18 cellular contexts compared by ENCODE assay signal in genomic region chr17:66915792-66916191, GRCh38. TPM values are rescaled to one million over a fixed set of nuclear protein-coding genes. Genes with fewer than 3 reads are reported as not detected.
A peak's percentile ranks its signal among the peaks of the same experiment; 100 is the strongest.
DNase-seq lines count a peak whose midpoint lies in the region; ATAC-seq, FAIRE-seq and TF ChIP-seq lines count a peak whose summit lies in the region.
"Had no signal": no experiment of that assay in that cellular context is flagged by ENCODE, and none has a peak within 500 bp of the region (broad histone marks: within the 10 kb centered on the region; RNA-seq: fewer than 3 reads in every experiment).

No MANE protein-coding gene starts in this region.

- no peak overlapping the region for H3K9ac ChIP-seq in HepG2 (ENCODE audit: insufficient read depth, low read depth, low read length)
- no peak overlapping the region for H3K9ac ChIP-seq in trophoblast cell (ENCODE audit: low read length)
- H3K9ac ChIP-seq: GM23248 had no signal

- H3K36me3 ChIP-seq in HepG2 (replicated peaks in 1 of 2; ENCODE audit: control insufficient read depth in 1 of 2, insufficient read depth in 2 of 2, low read length in 2 of 2) (no peaks in the 10 kb centered on the region), right lobe of liver (no peaks in the 10 kb centered on the region), trophoblast cell (ENCODE audit: control insufficient read depth in 1 of 2, insufficient read depth in 2 of 2, low read length in 2 of 2) (no peaks in the 10 kb centered on the region)
- H3K36me3 ChIP-seq: BE2C had no signal

- no peak overlapping the region for H3K27ac ChIP-seq in HepG2 (ENCODE audit: extremely low read length, insufficient read depth, low read length)
- no peak overlapping the region for H3K27ac ChIP-seq in right lobe of liver
- H3K27ac ChIP-seq in VCaP: peak overlapping the region; percentile 15; the same call in 1 of the 2 replicates
- H3K27ac ChIP-seq in trophoblast cell (ENCODE audit: low read depth, low read length): no peak overlapping the region
- H3K27ac ChIP-seq: GM23248 had no signal

- ATAC-seq in HepG2: no peak
- ATAC-seq in right lobe of liver: no peak
- ATAC-seq in SK-N-SH treated with all-trans-retinoic acid at 6 μM for 48 hours: no peak
- ATAC-seq in GM21423 (IDR thresholded peaks at IDR 0.05; ENCODE audit: unreplicated experiment): no peak
- ATAC-seq in HG02970 (IDR thresholded peaks at IDR 0.05; ENCODE audit: low FRiP score, unreplicated experiment): no peak

- intact Hi-C loops in HepG2 (cut with micrococcal nuclease; ENCODE audit: unreplicated experiment) (loop anchor here (1.0 kb wide), 1 partner anchor 60 kb away; no protein-coding TSS in a partner anchor), right lobe of liver (cut with DNase I) (no loop called here)

- POLR2A ChIA-PET in HepG2 (lab: Yijun Ruan, JAX): no interaction called here

- H2AFZ ChIP-seq in HepG2 (ENCODE audit: low read length): no peak overlapping the region
- H2AFZ ChIP-seq in trophoblast cell (ENCODE audit: insufficient read depth, low read length, poor library complexity): no peak overlapping the region
- H2AFZ ChIP-seq: GM23248 had no signal

- H4K12ac ChIP-seq in trophoblast cell (ENCODE audit: low read depth, low read length): no peak overlapping the region

- H2BK12ac ChIP-seq in trophoblast cell (ENCODE audit: low read length): no peak overlapping the region

- H3K14ac ChIP-seq in trophoblast cell (ENCODE audit: low read length): no peak overlapping the region

- no peak for TF ChIP-seq POLR2A in HepG2 (IDR thresholded peaks at IDR 0.05; ENCODE audit: insufficient read depth in 1 of 2, low read depth in 2 of 2, low read length in 2 of 2)
- TF ChIP-seq POLR2A in right lobe of liver (IDR thresholded peaks at IDR 0.05): no peak

- in situ Hi-C loops in HepG2 (cut with HindIII; ENCODE audit: extremely low pct_ligation_motif_present, low pct_unique_long_range_greater_than_20kb): no loop called here

- H3K23ac ChIP-seq in trophoblast cell (ENCODE audit: low read length): no peak overlapping the region

- H3K79me1 ChIP-seq in trophoblast cell (ENCODE audit: low read length): no peaks in the 10 kb centered on the region

- H3K27me3 ChIP-seq in HepG2 (ENCODE audit: control insufficient read depth in 1 of 2, insufficient read depth in 2 of 2, low read length in 2 of 2): peaks cover 0 to 49% of the 10 kb centered on the region in 2 experiments; a peak in 4 of 5 replicates
- no peaks in the 10 kb centered on the region for H3K27me3 ChIP-seq in right lobe of liver
- H3K27me3 ChIP-seq in trophoblast cell (ENCODE audit: insufficient read depth, low read length): no peaks in the 10 kb centered on the region
- H3K27me3 ChIP-seq: BE2C had no signal

- no peak overlapping the region for H4K91ac ChIP-seq in trophoblast cell (ENCODE audit: low read depth, low read length)

- CTCF ChIA-PET in HepG2 (lab: Yijun Ruan, JAX; ENCODE audit: low intra/inter-chr PET ratio, low total read pairs): interaction anchor here (1.8 kb wide), 1 partner anchor 60 kb away, joined by 9 read pairs; no protein-coding TSS in a partner anchor

- H3K79me2 ChIP-seq in HepG2 (ENCODE audit: insufficient read depth, low read length) (no peaks in the 10 kb centered on the region), trophoblast cell (ENCODE audit: control insufficient read depth, insufficient read depth, low read length, poor library complexity) (no peaks in the 10 kb centered on the region)

- no peak for FAIRE-seq in HepG2 (lab: Jason Lieb, UNC)
- FAIRE-seq: D721Med, G401.6, GM12891, GM19239 had no signal

- WGBS in HepG2 (ENCODE audit: low lambda C conversion rate): 57% methylated on average over 11 of the region's 11 CpGs
- 81% methylated on average over 10 of the region's 11 CpGs for WGBS in right lobe of liver (ENCODE audit: insufficient coverage, low coverage, low lambda C conversion rate, missing lambda C conversion rate)
- WGBS in trophoblast cell (ENCODE audit: extremely low coverage, insufficient coverage, insufficient read length): no CpG with 5 or more reads among the region's 11 CpGs

- no peak overlapping the region for H2BK5ac ChIP-seq in trophoblast cell (ENCODE audit: low read depth, low read length, poor library complexity)

- H3K4me1 ChIP-seq in HepG2 (ENCODE audit: insufficient read depth, low read length) (no peaks in the 10 kb centered on the region), right lobe of liver (no peaks in the 10 kb centered on the region), trophoblast cell (ENCODE audit: control insufficient read depth in 1 of 2, insufficient read depth in 2 of 2, low read length in 2 of 2) (no peaks in the 10 kb centered on the region)
- H3K4me1 ChIP-seq: BE2C had no signal

- H2BK120ac ChIP-seq in trophoblast cell (ENCODE audit: insufficient read depth, low read length, poor library complexity): no peak overlapping the region

- H2AK5ac ChIP-seq in trophoblast cell (ENCODE audit: low read length): no peak overlapping the region

- TF ChIP-seq CTCF in HepG2 (CRISPR knock-in tag; IDR thresholded peaks at IDR 0.05) (no peak), right lobe of liver (IDR thresholded peaks at IDR 0.05) (no peak), VCaP (conservative IDR thresholded peaks at IDR 0.05) (no peak)

- TF ChIP-seq EP300 in HepG2 (IDR thresholded peaks at IDR 0.05; ENCODE audit: low read depth in 2 of 2, low read length in 2 of 2) (no peak), HepG2 (CRISPR knock-in tag; IDR thresholded peaks at IDR 0.05; ENCODE audit: borderline replicate concordance) (no peak)

- no peak overlapping the region for H3K18ac ChIP-seq in trophoblast cell (ENCODE audit: low read length)

- H3K4me3 ChIP-seq in HepG2 (replicated peaks in 1 of 3; ENCODE audit: insufficient read depth in 1 of 3, low read depth in 2 of 3, low read length in 3 of 3) (no peak overlapping the region), right lobe of liver (no peak overlapping the region), trophoblast cell (ENCODE audit: low read depth, low read length) (peak overlapping the region; percentile 41)
- H3K4me3 ChIP-seq: GM23248 had no signal

- DNase-seq in HepG2 (ENCODE audit: low spot score) (no peak), right lobe of liver (no peak), trophoblast cell (no peak), 8988T (no peak)
- DNase-seq: C1 segment of cervical spinal cord; CD8-positive, alpha-beta memory T cell; KG1 had no signal

- H4K8ac ChIP-seq in trophoblast cell (ENCODE audit: low read depth, low read length): no peak overlapping the region

- H3K9me3 ChIP-seq in HepG2 (ENCODE audit: low read length) (no peaks in the 10 kb centered on the region), right lobe of liver (no peaks in the 10 kb centered on the region), trophoblast cell (ENCODE audit: insufficient read depth, low read depth, low read length) (no peaks in the 10 kb centered on the region)
- H3K9me3 ChIP-seq: BE2C had no signal

- no peaks in the 10 kb centered on the region for H4K20me1 ChIP-seq in HepG2 (ENCODE audit: insufficient read depth, low read length)

- BruUV-seq in HepG2 (replicated peaks; lab: Mats Ljungman, UMichigan): no TSS peak

- no peak overlapping the region for H3K4me2 ChIP-seq in HepG2 (ENCODE audit: low read depth, low read length)
- H3K4me2 ChIP-seq in trophoblast cell (ENCODE audit: low read length): no peak overlapping the region

- H3K4ac ChIP-seq in trophoblast cell (ENCODE audit: low read depth, low read length): no peak overlapping the region

- TF ChIP-seq RAD21 in HepG2 (CRISPR knock-in tag; IDR thresholded peaks at IDR 0.05): no peak

TF ChIP-seq in HepG2, 621 proteins besides CTCF, POLR2A, EP300 and RAD21 (continues in another document):
- TF ChIP-seq TAF15 (IDR thresholded peaks at IDR 0.05; ENCODE audit: low read depth, low read length, poor library complexity, severe bottlenecking): no peak

TF ChIP-seq in SK-N-SH treated with all-trans-retinoic acid at 6 μM for 48 hours, 23 proteins besides CTCF, POLR2A, EP300 and RAD21 (continues in another document):
- TF ChIP-seq PPARA (CRISPR knock-in tag; IDR thresholded peaks at IDR 0.05; ENCODE audit: borderline replicate concordance): no peak
- TF ChIP-seq ZFP30 (CRISPR knock-in tag; IDR thresholded peaks at IDR 0.05): no peak
- no peak for TF ChIP-seq ISL1 (CRISPR knock-in tag; IDR thresholded peaks at IDR 0.05)

RNA-seq across cellular contexts. Expression of gene CACNG4, which starts 48.7 kb away (rescaled TPM):
- total RNA-seq in HepG2 (2016; rRNA removed; fragmentation: Illumina TruSeq; extraction: Trizol): 0.09 and 0.11 TPM in 2 replicates
- 0.09 and 0.10 TPM in 2 replicates for total RNA-seq in HepG2 (2016; cell fraction: cytosol; rRNA removed; fragmentation: Illumina TruSeq; extraction: Trizol; ENCODE audit: low read depth)
- total RNA-seq in HepG2 (2016; cell fraction: insoluble cytoplasmic fraction; rRNA removed; fragmentation: Illumina TruSeq; extraction: Trizol): 0.09 TPM in 2 replicates
- total RNA-seq in HepG2 (2016; cell fraction: membrane; rRNA removed; fragmentation: Illumina TruSeq; extraction: Trizol): 0.17 and 0.19 TPM in 2 replicates
- not detected in 2 replicates for total RNA-seq in HepG2 (2016; cell fraction: nucleus; rRNA removed; fragmentation: Illumina TruSeq; extraction: Trizol)
- polyA plus RNA-seq in HepG2 (2011; rRNA removed): 0.09 and 0.17 TPM in 2 replicates
- 0.14 and 0.19 TPM in 2 replicates for polyA plus RNA-seq in HepG2 (2011; cell fraction: cytosol; rRNA removed)
- 0.07 and 0.21 TPM in 2 replicates for polyA plus RNA-seq in HepG2 (2011; cell fraction: nucleus; rRNA removed)
- 0.08 and 0.12 TPM in 2 replicates for polyA plus RNA-seq in HepG2 (2012)
- 0.12 and 0.14 TPM in 2 replicates for polyA plus RNA-seq in HepG2 (2016; cell fraction: cytosol; fragmentation: Illumina TruSeq; extraction: Trizol; ENCODE audit: low read depth)
- 0.09 TPM in 1 of 2 replicates, not detected in the other for polyA plus RNA-seq in HepG2 (2016; cell fraction: insoluble cytoplasmic fraction; fragmentation: Illumina TruSeq; extraction: Trizol; ENCODE audit: low read depth)
- 0.17 and 0.26 TPM in 2 replicates for polyA plus RNA-seq in HepG2 (2016; cell fraction: membrane; fragmentation: Illumina TruSeq; extraction: Trizol; ENCODE audit: low read depth)
- polyA plus RNA-seq in HepG2 (2016; cell fraction: nucleus; fragmentation: Illumina TruSeq; extraction: Trizol; ENCODE audit: insufficient read depth, low read depth): not detected in 2 replicates
- polyA minus RNA-seq in HepG2 (2011; rRNA and poly(A)+ RNA removed; ENCODE audit: low replicate concordance): 0.22 TPM in 1 of 2 replicates, not detected in the other
- polyA minus RNA-seq in HepG2 (2011; cell fraction: cytosol; rRNA and poly(A)+ RNA removed): not detected in 2 replicates
- polyA minus RNA-seq in HepG2 (2011; cell fraction: nucleus; rRNA and poly(A)+ RNA removed): not detected in 2 replicates
- not detected for total RNA-seq in right lobe of liver
- 53.7 and 55.4 TPM in 2 replicates for polyA plus RNA-seq in trophoblast cell (2013)
- total RNA-seq: CD4-positive, CD25-positive, alpha-beta regulatory T cell; CD8-positive, alpha-beta memory T cell; GM23248 had no signal
- polyA plus RNA-seq: CD4-positive, CD25-positive, alpha-beta regulatory T cell; CD8-positive, alpha-beta memory T cell; GM23248 had no signal
